In the genomic region with DNA sequence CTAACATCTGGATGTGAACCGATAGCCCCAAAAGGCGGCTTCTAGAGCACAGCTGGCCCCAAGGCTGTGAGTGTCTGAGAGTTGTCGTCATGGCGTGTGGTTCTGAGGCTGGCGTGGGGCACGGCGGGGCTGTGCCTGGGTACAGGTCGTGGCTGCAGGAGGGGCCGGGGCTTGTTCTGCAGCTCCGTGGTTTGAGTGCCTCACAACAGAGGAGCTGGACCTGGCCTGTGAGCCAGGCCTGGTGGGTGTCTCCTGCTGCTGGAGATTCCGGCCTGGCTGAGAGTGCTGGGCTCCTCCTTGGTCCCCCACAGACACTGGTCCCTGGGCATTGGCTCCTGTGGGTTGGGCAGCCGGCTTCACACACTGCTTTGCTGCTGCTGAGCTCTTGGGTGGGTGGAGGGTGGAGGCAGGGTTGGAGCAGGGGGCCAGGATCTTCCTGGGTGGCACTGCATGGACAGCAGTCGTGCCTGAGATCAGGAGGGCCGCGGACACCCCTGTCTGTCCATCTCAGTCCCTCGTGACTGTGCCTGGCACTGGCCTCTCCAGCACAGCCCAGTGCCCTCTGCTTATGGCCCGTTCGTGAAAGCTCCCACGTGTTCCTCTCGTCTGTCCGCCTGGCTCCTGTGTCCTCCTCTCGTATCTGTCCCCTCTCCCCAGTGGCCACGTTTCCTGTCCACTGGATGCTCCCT, we compare ENCODE assay signal across 21 cellular contexts. TPM values are rescaled to one million over a fixed set of nuclear protein-coding genes. Genes with fewer than 3 reads are reported as not detected.
DNase-seq lines count a peak whose midpoint lies in the region; ATAC-seq and TF ChIP-seq lines count a peak whose summit lies in the region.
"Had no signal": no experiment of that assay in that cellular context is flagged by ENCODE, and none has a peak within 500 bp of the region (broad histone marks: within the 10 kb centered on the region; RNA-seq: fewer than 3 reads in every experiment).

No MANE protein-coding gene starts in this region.

- H3K4me1 ChIP-seq in BLaER1 (peaks cover 35% of the 10 kb centered on the region), ascending aorta (no peaks in the 10 kb centered on the region)
- H3K4me1 ChIP-seq: A549 had no signal

- ATAC-seq in natural killer cell treated with Interleukin-12 subunit alpha and Interleukin-12 subunit beta and Interleukin-15 and Interleukin-18, amount 100 ng/mL, for 72 hours = no peak
- ATAC-seq in naive thymus-derived CD8-positive, alpha-beta T cell = no peak
- ATAC-seq: A549 had no signal

- no peak overlapping the region for H3K4me2 ChIP-seq in BLaER1
- H3K4me2 ChIP-seq: A549 had no signal

- H4K20me1 ChIP-seq in BLaER1 = peaks cover 36% of the 10 kb centered on the region

- H3K27me3 Mint-ChIP-seq in glutamatergic neuron (ENCODE audit: unreplicated experiment) = peaks cover 9% of the 10 kb centered on the region
- H3K27me3 Mint-ChIP-seq in progenitor cell of endocrine pancreas = no peaks in the 10 kb centered on the region
- no peaks in the 10 kb centered on the region for H3K27me3 Mint-ChIP-seq in natural killer cell treated with Interleukin-12 subunit alpha and Interleukin-12 subunit beta and Interleukin-15 and Interleukin-18, amount 100 ng/mL, for 72 hours
- no peaks in the 10 kb centered on the region for H3K27me3 Mint-ChIP-seq in naive thymus-derived CD8-positive, alpha-beta T cell

- H3K36me3 Mint-ChIP-seq in glutamatergic neuron (ENCODE audit: unreplicated experiment) (peaks cover 8% of the 10 kb centered on the region), progenitor cell of endocrine pancreas (ENCODE audit: insufficient read depth) (peaks cover 12% of the 10 kb centered on the region)
- no peaks in the 10 kb centered on the region for H3K36me3 Mint-ChIP-seq in natural killer cell treated with Interleukin-12 subunit alpha and Interleukin-12 subunit beta and Interleukin-15 and Interleukin-18, amount 100 ng/mL, for 72 hours
- H3K36me3 Mint-ChIP-seq in naive thymus-derived CD8-positive, alpha-beta T cell = peaks cover 0 to 3% (median 2%) of the 10 kb centered on the region in 3 donors

- intact Hi-C loops in ascending aorta (cut with DNase I) = no loop called here

- H3K27ac ChIP-seq in BLaER1 = no peak overlapping the region
- peak overlapping the region; percentile 46 for H3K27ac ChIP-seq in angular gyrus (ENCODE audit: low read depth, low read length)
- H3K27ac ChIP-seq in ascending aorta = no peak overlapping the region
- H3K27ac ChIP-seq: A549, C4-2B had no signal

- peak overlapping the region; percentile 6; the same call in 1 of the 2 replicates for H3K9ac ChIP-seq in BLaER1

- DNase-seq in glutamatergic neuron = peak; percentile 11
- no peak for DNase-seq in progenitor cell of endocrine pancreas (ENCODE audit: low spot score, unreplicated experiment)
- DNase-seq in natural killer cell treated with Interleukin-12 subunit alpha and Interleukin-12 subunit beta and Interleukin-15 and Interleukin-18, amount 100 ng/mL, for 72 hours (ENCODE audit: low spot score) = no peak
- no peak for DNase-seq in naive thymus-derived CD8-positive, alpha-beta T cell
- DNase-seq in ascending aorta (ENCODE audit: low spot score in 2 of 2) = no peak
- DNase-seq in foreskin melanocyte = no peak
- DNase-seq: DMS79 treated with DMSO at 0.1 percent for 48 hours, H9, MG63, NCI-H1048, NCI-H1436, NCI-H1930, NCI-H226, NCI-H524, NCI-H82, OCI-M1, SHP77 treated with DMSO at 0.1 percent for 48 hours had no signal

- H3K9me3 ChIP-seq in BLaER1 (no peaks in the 10 kb centered on the region), ascending aorta (no peaks in the 10 kb centered on the region)
- H3K9me3 ChIP-seq: A549, MG63 had no signal

- H3K4me1 Mint-ChIP-seq in glutamatergic neuron (ENCODE audit: low read depth, unreplicated experiment) (peaks cover 8% of the 10 kb centered on the region), progenitor cell of endocrine pancreas (ENCODE audit: low read depth) (no peaks in the 10 kb centered on the region)
- H3K4me1 Mint-ChIP-seq in natural killer cell treated with Interleukin-12 subunit alpha and Interleukin-12 subunit beta and Interleukin-15 and Interleukin-18, amount 100 ng/mL, for 72 hours (ENCODE audit: low read depth in 2 of 2) = peaks cover 8 to 11% of the 10 kb centered on the region in 2 donors
- H3K4me1 Mint-ChIP-seq in naive thymus-derived CD8-positive, alpha-beta T cell = peaks cover 13 to 20% (median 16%) of the 10 kb centered on the region in 4 donors

- H3K27ac Mint-ChIP-seq in glutamatergic neuron (ENCODE audit: unreplicated experiment) (no peak overlapping the region), progenitor cell of endocrine pancreas (peak overlapping the region; percentile 24)
- no peak overlapping the region for H3K27ac Mint-ChIP-seq in natural killer cell treated with Interleukin-12 subunit alpha and Interleukin-12 subunit beta and Interleukin-15 and Interleukin-18, amount 100 ng/mL, for 72 hours
- H3K27ac Mint-ChIP-seq in naive thymus-derived CD8-positive, alpha-beta T cell = no peak overlapping the region
- H3K27ac Mint-ChIP-seq: H9 had no signal

- H3K4me3 ChIP-seq in BLaER1 = no peak overlapping the region
- H3K4me3 ChIP-seq in ascending aorta = no peak overlapping the region
- H3K4me3 ChIP-seq: A549, MG63 had no signal

- no peak for TF ChIP-seq CTCF in glutamatergic neuron (IDR thresholded peaks at IDR 0.05; ENCODE audit: partially characterized antibody, unreplicated experiment)
- TF ChIP-seq CTCF in progenitor cell of endocrine pancreas (IDR thresholded peaks at IDR 0.05; ENCODE audit: unreplicated experiment) = no peak
- no peak for TF ChIP-seq CTCF in ascending aorta (IDR thresholded peaks at IDR 0.05)

- POLR2A ChIA-PET in naive thymus-derived CD8-positive, alpha-beta T cell (lab: Charles Lee) = interaction anchor here (0.8 to 1.0 kb wide), 2 partner anchors 37 to 167 kb away, joined by 3 read pairs; no protein-coding TSS in a partner anchor

- H3K36me3 ChIP-seq in BLaER1 (peaks cover 43% of the 10 kb centered on the region), ascending aorta (peaks cover 26 to 30% of the 10 kb centered on the region in 2 donors)
- H3K36me3 ChIP-seq: MG63 had no signal

- H3K4me3 Mint-ChIP-seq in glutamatergic neuron (ENCODE audit: unreplicated experiment) = no peak overlapping the region
- H3K4me3 Mint-ChIP-seq in progenitor cell of endocrine pancreas (ENCODE audit: low read depth) = no peak overlapping the region
- no peak overlapping the region for H3K4me3 Mint-ChIP-seq in natural killer cell treated with Interleukin-12 subunit alpha and Interleukin-12 subunit beta and Interleukin-15 and Interleukin-18, amount 100 ng/mL, for 72 hours
- no peak overlapping the region for H3K4me3 Mint-ChIP-seq in naive thymus-derived CD8-positive, alpha-beta T cell
- H3K4me3 Mint-ChIP-seq: H9 had no signal

- H3K27me3 ChIP-seq in BLaER1 = no peaks in the 10 kb centered on the region
- H3K27me3 ChIP-seq in ascending aorta = no peaks in the 10 kb centered on the region
- H3K27me3 ChIP-seq: MG63 had no signal

- H3K9me3 Mint-ChIP-seq in glutamatergic neuron (ENCODE audit: unreplicated experiment) (peaks cover 5% of the 10 kb centered on the region), progenitor cell of endocrine pancreas (ENCODE audit: low read depth) (no peaks in the 10 kb centered on the region)
- no peaks in the 10 kb centered on the region for H3K9me3 Mint-ChIP-seq in natural killer cell treated with Interleukin-12 subunit alpha and Interleukin-12 subunit beta and Interleukin-15 and Interleukin-18, amount 100 ng/mL, for 72 hours
- no peaks in the 10 kb centered on the region for H3K9me3 Mint-ChIP-seq in naive thymus-derived CD8-positive, alpha-beta T cell
- H3K9me3 Mint-ChIP-seq: H9 had no signal

RNA-seq across cellular contexts. Expression of a gene that starts 31.8 kb away (rescaled TPM):
- total RNA-seq in glutamatergic neuron (ENCODE audit: unreplicated experiment) (2.7 TPM), progenitor cell of endocrine pancreas (2.4 and 3.5 TPM in 2 replicates), ascending aorta (not detected)
- total RNA-seq in natural killer cell treated with Interleukin-12 subunit alpha and Interleukin-12 subunit beta and Interleukin-15 and Interleukin-18, amount 100 ng/mL, for 72 hours = 1 to 10 TPM; 2.7 to 3.7 TPM
- 1 to 10 TPM; 7.5 to 8.2 TPM for total RNA-seq in naive thymus-derived CD8-positive, alpha-beta T cell
- under 1 TPM in 2 of 3 donors, not detected in 1; 0.09 to 0.15 TPM for polyA plus RNA-seq in naive thymus-derived CD8-positive, alpha-beta T cell

RNA-seq across cellular contexts. Expression of a gene that starts 52.0 kb away (rescaled TPM):
- total RNA-seq in glutamatergic neuron (ENCODE audit: unreplicated experiment) = 263 TPM
- 177 and 193 TPM in 2 replicates for total RNA-seq in progenitor cell of endocrine pancreas
- 10 to 100 TPM; 24.9 to 26.3 TPM for total RNA-seq in natural killer cell treated with Interleukin-12 subunit alpha and Interleukin-12 subunit beta and Interleukin-15 and Interleukin-18, amount 100 ng/mL, for 72 hours
- 10 to 100 TPM; 81.5 to 82.1 TPM for total RNA-seq in naive thymus-derived CD8-positive, alpha-beta T cell
- polyA plus RNA-seq in naive thymus-derived CD8-positive, alpha-beta T cell = 1 to 10 TPM; 1.7 to 6.1 (median 2.3) TPM
- 153 TPM for total RNA-seq in ascending aorta

RNA-seq across cellular contexts. Expression of a gene that starts 53.1 kb away (rescaled TPM):
- 261 TPM for total RNA-seq in glutamatergic neuron (ENCODE audit: unreplicated experiment)
- 227 and 238 TPM in 2 replicates for total RNA-seq in progenitor cell of endocrine pancreas
- total RNA-seq in natural killer cell treated with Interleukin-12 subunit alpha and Interleukin-12 subunit beta and Interleukin-15 and Interleukin-18, amount 100 ng/mL, for 72 hours = 100 to 1,000 TPM in 1 of 2 donors, 10 to 100 TPM in 1; 93.4 to 252 TPM
- total RNA-seq in naive thymus-derived CD8-positive, alpha-beta T cell = 100 to 1,000 TPM; 139 to 142 TPM
- polyA plus RNA-seq in naive thymus-derived CD8-positive, alpha-beta T cell = 1 to 10 TPM; 3.1 to 6.5 (median 3.6) TPM
- total RNA-seq in ascending aorta = 118 TPM
